ENCODE assay signal across 7 cellular contexts in genomic region chr3:29804044-29804443, GRCh38.
"Had no signal": no experiment of that assay in that cellular context is flagged by ENCODE, and none has a peak within 500 bp of the region (broad histone marks: within the 10 kb centered on the region; RNA-seq: fewer than 3 reads in every experiment).

No MANE protein-coding gene starts in this region.

- ATAC-seq: GM12878 had no signal

- H3K4me3 ChIP-seq: GM12878 had no signal

- FAIRE-seq: GM12878, GM12891, GM12892, GM18507, GM19239 had no signal

- DNase-seq: GDM1, GF-D8 had no signal
